In the genomic region with DNA sequence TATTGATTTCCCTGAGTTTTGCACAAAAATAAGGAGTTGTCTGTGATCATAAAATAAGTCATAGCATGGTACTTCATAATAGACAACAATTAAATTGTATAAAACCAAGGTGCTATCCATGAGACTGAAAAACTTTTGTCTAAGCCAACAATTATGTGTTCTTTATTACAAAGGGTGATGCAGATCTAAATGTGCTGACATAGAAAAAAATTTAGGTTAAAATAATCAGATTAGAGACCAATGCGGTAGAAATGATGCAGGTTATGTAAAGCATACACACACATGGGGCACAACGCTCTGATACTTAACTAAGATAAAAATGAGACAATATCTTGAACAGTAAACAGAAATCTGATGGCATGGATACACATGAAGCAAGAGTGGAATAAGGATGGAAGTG, we compare ENCODE assay signal across 20 cellular contexts.
DNase-seq lines count a peak whose midpoint lies in the region; ATAC-seq, FAIRE-seq and TF ChIP-seq lines count a peak whose summit lies in the region.
"Had no signal": no experiment of that assay in that cellular context is flagged by ENCODE, and none has a peak within 500 bp of the region (broad histone marks: within the 10 kb centered on the region; RNA-seq: fewer than 3 reads in every experiment).

No MANE protein-coding gene starts in this region.

- H2BK5ac ChIP-seq in IMR-90 (ENCODE audit: low read depth, low read length, poor library complexity, severe bottlenecking) = no peak overlapping the region

- TF ChIP-seq EP300 in A549 (IDR thresholded peaks at IDR 0.05) (no peak), K562 (IDR thresholded peaks at IDR 0.05; ENCODE audit: low read length) (no peak)

- POLR2A ChIA-PET in A549 (lab: Yijun Ruan, JAX) = no interaction called here
- POLR2A ChIA-PET in IMR-90 (lab: Charles Lee; ENCODE audit: unreplicated experiment) = no interaction called here
- POLR2A ChIA-PET in K562 (lab: Yijun Ruan, JAX) = no interaction called here

- H3K36me3 ChIP-seq in IMR-90 (ENCODE audit: control insufficient read depth, insufficient read depth, low read length) = no peaks in the 10 kb centered on the region
- H3K36me3 ChIP-seq in K562 (ENCODE audit: control insufficient read depth, insufficient read depth, low read length) = no peaks in the 10 kb centered on the region
- no peaks in the 10 kb centered on the region for H3K36me3 ChIP-seq in effector memory CD4-positive, alpha-beta T cell (ENCODE audit: control insufficient read depth, insufficient read depth, low read length)
- H3K36me3 ChIP-seq: BLaER1 treated with 17β-estradiol and CSF1 and Interleukin-3, amounts not matched to agents 10 nM and 100 nM had no signal

- H3K4me2 ChIP-seq in A549 = no peak overlapping the region
- H3K4me2 ChIP-seq in IMR-90 (ENCODE audit: low read depth, low read length) = no peak overlapping the region
- no peak overlapping the region for H3K4me2 ChIP-seq in K562 (ENCODE audit: insufficient read depth, low read length)
- H3K4me2 ChIP-seq: BLaER1 treated with 17β-estradiol and CSF1 and Interleukin-3, amounts not matched to agents 10 nM and 100 nM had no signal

- H3K27me3 ChIP-seq in IMR-90 (ENCODE audit: control insufficient read depth, insufficient read depth, low read length) (no peaks in the 10 kb centered on the region; the same call in none of the 2 replicates), K562 (ENCODE audit: control insufficient read depth in 2 of 2, insufficient read depth in 2 of 2, low read length in 2 of 2) (no peaks in the 10 kb centered on the region)
- no peaks in the 10 kb centered on the region for H3K27me3 ChIP-seq in effector memory CD4-positive, alpha-beta T cell (replicated peaks; ENCODE audit: control insufficient read depth, insufficient read depth, low read length, poor library complexity, severe bottlenecking)

- TF ChIP-seq CTCF in A549 (IDR thresholded peaks at IDR 0.05) = no peak
- no peak for TF ChIP-seq CTCF in IMR-90 (conservative IDR thresholded peaks at IDR 0.05; ENCODE audit: low read depth, low read length)
- TF ChIP-seq CTCF in K562 (IDR thresholded peaks at IDR 0.05 in 2 of 3, conservative IDR thresholded peaks at IDR 0.05 in 1 of 3; ENCODE audit: insufficient read depth in 2 of 3, low read depth in 1 of 3, low read length in 3 of 3) = no peak

- H3K4me1 ChIP-seq in A549 (no peaks in the 10 kb centered on the region), IMR-90 (ENCODE audit: control insufficient read depth, insufficient read depth, low read length) (no peaks in the 10 kb centered on the region), K562 (replicated peaks in 1 of 2; ENCODE audit: control insufficient read depth in 2 of 2, insufficient read depth in 2 of 2, low read length in 2 of 2) (no peaks in the 10 kb centered on the region)
- no peaks in the 10 kb centered on the region for H3K4me1 ChIP-seq in effector memory CD4-positive, alpha-beta T cell (ENCODE audit: control insufficient read depth, insufficient read depth, low read length, poor library complexity, severe bottlenecking)
- H3K4me1 ChIP-seq: BLaER1 treated with 17β-estradiol and CSF1 and Interleukin-3, amounts not matched to agents 10 nM and 100 nM; Caco-2 had no signal

- no peak overlapping the region for H2AK9ac ChIP-seq in IMR-90 (replicated peaks; ENCODE audit: low read depth, low read length, poor library complexity)

- TF ChIP-seq RAD21 in A549 (conservative IDR thresholded peaks at IDR 0.05 in 1 of 2, IDR thresholded peaks at IDR 0.05 in 1 of 2) (no peak), IMR-90 (IDR thresholded peaks at IDR 0.05; ENCODE audit: low read length) (no peak), K562 (CRISPR knock-in tag; conservative IDR thresholded peaks at IDR 0.05 in 1 of 2, IDR thresholded peaks at IDR 0.05 in 1 of 2) (no peak)

- BruUV-seq in IMR-90 (replicated peaks; lab: Mats Ljungman, UMichigan) (no TSS peak), K562 (replicated peaks; lab: Mats Ljungman, UMichigan) (no TSS peak)

- H3K18ac ChIP-seq in IMR-90 (ENCODE audit: low read depth, low read length) = no peak overlapping the region

- no peaks in the 10 kb centered on the region for H3K79me2 ChIP-seq in K562 (ENCODE audit: control insufficient read depth, insufficient read depth, low read length)

- H3K9ac ChIP-seq in IMR-90 (ENCODE audit: low read depth, low read length) (no peak overlapping the region), K562 (ENCODE audit: insufficient read depth in 1 of 2, low read depth in 2 of 2, low read length in 2 of 2) (no peak overlapping the region)
- H3K9ac ChIP-seq: BLaER1 treated with 17β-estradiol and CSF1 and Interleukin-3, amounts not matched to agents 10 nM and 100 nM had no signal

- TF ChIP-seq POLR2A in A549 (IDR thresholded peaks at IDR 0.05; ENCODE audit: low read length) (no peak), IMR-90 (IDR thresholded peaks at IDR 0.05; ENCODE audit: low read depth, low read length) (no peak), K562 (conservative IDR thresholded peaks at IDR 0.05) (no peak)

- H3K9me3 ChIP-seq in A549 = no peaks in the 10 kb centered on the region
- no peaks in the 10 kb centered on the region for H3K9me3 ChIP-seq in IMR-90 (ENCODE audit: control insufficient read depth, insufficient read depth, low read length)
- no peaks in the 10 kb centered on the region for H3K9me3 ChIP-seq in K562 (replicated peaks; ENCODE audit: control insufficient read depth, insufficient read depth, low read depth, low read length)
- H3K9me3 ChIP-seq in effector memory CD4-positive, alpha-beta T cell (ENCODE audit: control insufficient read depth, low read length) = no peaks in the 10 kb centered on the region
- H3K9me3 ChIP-seq: BLaER1 treated with 17β-estradiol and CSF1 and Interleukin-3, amounts not matched to agents 10 nM and 100 nM; Caco-2 had no signal

- no peak for DNase-seq in A549 (ENCODE audit: low read depth in 1 of 2, low spot score in 1 of 2)
- DNase-seq in IMR-90 = no peak
- no peak for DNase-seq in K562 (ENCODE audit: extremely low read depth in 1 of 4, low spot score in 3 of 4)
- no peak for DNase-seq in NCI-H2196 (lab: John Stamatoyannopoulos, UW; ENCODE audit: unreplicated experiment)
- no peak for DNase-seq in effector memory CD4-positive, alpha-beta T cell
- DNase-seq: 8988T; AML-193; Caco-2; Calu3; CD4-positive, alpha-beta T cell; CD8-positive, alpha-beta T cell; DMS79 treated with DMSO at 0.1 percent for 48 hours; GF-D8 had no signal

- H2AK5ac ChIP-seq in IMR-90 (ENCODE audit: low read depth, low read length) = no peak overlapping the region

- no peak for ATAC-seq in A549
- no peak for ATAC-seq in IMR-90 (ENCODE audit: low read depth)
- no peak for ATAC-seq in K562
- ATAC-seq: CD8-positive, alpha-beta T cell had no signal

- H3K9me1 ChIP-seq in IMR-90 (ENCODE audit: insufficient read depth, low read length) (no peaks in the 10 kb centered on the region), K562 (ENCODE audit: control insufficient read depth, insufficient read depth, low read length) (no peaks in the 10 kb centered on the region)

- H2BK120ac ChIP-seq in IMR-90 (ENCODE audit: low read depth, low read length) = no peak overlapping the region

- H2AFZ ChIP-seq in IMR-90 (replicated peaks; ENCODE audit: low read length, poor library complexity) = no peak overlapping the region
- H2AFZ ChIP-seq in K562 (ENCODE audit: low read depth, low read length) = no peak overlapping the region

- FAIRE-seq in A549 (lab: Jason Lieb, UNC) (no peak), K562 (lab: Jason Lieb, UNC) (no peak)
- FAIRE-seq: A204.1, D721Med, G401.6, GM12891, GM19239 had no signal

- no peak overlapping the region for H2BK15ac ChIP-seq in IMR-90 (ENCODE audit: low read depth, low read length)

- H3K4ac ChIP-seq in IMR-90 (ENCODE audit: low read depth, low read length) = no peak overlapping the region

- no peak overlapping the region for H3K23ac ChIP-seq in IMR-90 (ENCODE audit: low read depth, low read length)

- in situ Hi-C loops in IMR-90 (cut with MboI; ENCODE audit: low sequenced_read_pairs) (no loop called here), K562 (cut with MboI) (no loop called here)

- no peak overlapping the region for H4K5ac ChIP-seq in IMR-90 (ENCODE audit: low read depth, low read length)

- no peaks in the 10 kb centered on the region for H3K79me1 ChIP-seq in IMR-90 (ENCODE audit: low read depth in 1 of 2, low read length in 2 of 2)

- intact Hi-C loops in IMR-90 (cut with micrococcal nuclease) = no loop called here
- intact Hi-C loops in K562 (cut with micrococcal nuclease) = no loop called here

- H3K14ac ChIP-seq in IMR-90 (replicated peaks; ENCODE audit: low read depth, low read length) = no peak overlapping the region

- CTCF ChIA-PET in A549 (lab: Yijun Ruan, JAX) = no interaction called here
- CTCF ChIA-PET in IMR-90 (lab: Yijun Ruan, JAX) = no interaction called here
- CTCF ChIA-PET in K562 (lab: Yijun Ruan, JAX; ENCODE audit: low intra/inter-chr PET ratio) = no interaction called here

- H4K20me1 ChIP-seq in IMR-90 (ENCODE audit: insufficient read depth, low read length) (no peaks in the 10 kb centered on the region), K562 (replicated peaks; ENCODE audit: control insufficient read depth, insufficient read depth, low read length) (no peaks in the 10 kb centered on the region)
- H4K20me1 ChIP-seq: BLaER1 treated with 17β-estradiol and CSF1 and Interleukin-3, amounts not matched to agents 10 nM and 100 nM had no signal

- dilution Hi-C loops in IMR-90 (cut with HindIII; ENCODE audit: low sequenced_read_pairs, unreplicated experiment) = no loop called here

- no peak overlapping the region for H3K4me3 ChIP-seq in A549
- no peak overlapping the region for H3K4me3 ChIP-seq in IMR-90 (ENCODE audit: insufficient read depth, low read depth, low read length)
- no peak overlapping the region for H3K4me3 ChIP-seq in K562
- no peak overlapping the region for H3K4me3 ChIP-seq in effector memory CD4-positive, alpha-beta T cell (ENCODE audit: insufficient read depth, low read depth, low read length, poor library complexity, severe bottlenecking)
- H3K4me3 ChIP-seq: BLaER1 treated with 17β-estradiol and CSF1 and Interleukin-3, amounts not matched to agents 10 nM and 100 nM had no signal

- H2BK20ac ChIP-seq in IMR-90 (ENCODE audit: low read depth, low read length) = no peak overlapping the region

- no peak overlapping the region for H4K8ac ChIP-seq in IMR-90 (ENCODE audit: low read depth in 2 of 2, low read length in 2 of 2)

- 2% methylated on average over 2 of the region's 2 CpGs for WGBS in A549 (ENCODE audit: missing lambda C conversion rate)
- no CpG with 5 or more reads among the region's 2 CpGs for WGBS in IMR-90 (ENCODE audit: extremely low coverage in 2 of 2, insufficient read length in 1 of 2), 2 experiments
- 0% methylated on average over 2 of the region's 2 CpGs for WGBS in K562 (ENCODE audit: insufficient coverage, low coverage, missing lambda C conversion rate)

- no peak overlapping the region for H4K91ac ChIP-seq in IMR-90 (ENCODE audit: insufficient read depth, low read depth, low read length)

- H3K56ac ChIP-seq in IMR-90 (ENCODE audit: extremely low read depth, insufficient read depth, low read length) = no peak overlapping the region

- H3K27ac ChIP-seq in A549 = no peak overlapping the region
- no peak overlapping the region for H3K27ac ChIP-seq in IMR-90 (ENCODE audit: insufficient read depth, low read length)
- no peak overlapping the region for H3K27ac ChIP-seq in K562 (ENCODE audit: extremely low read depth, low read depth, low read length)
- H3K27ac ChIP-seq in effector memory CD4-positive, alpha-beta T cell (ENCODE audit: insufficient read depth, low read length, poor library complexity, severe bottlenecking) = no peak overlapping the region
- H3K27ac ChIP-seq: BLaER1 treated with 17β-estradiol and CSF1 and Interleukin-3, amounts not matched to agents 10 nM and 100 nM; C4-2B had no signal
